18 cellular contexts compared by ENCODE assay signal in genomic region chr1:234315588-234315987, GRCh38. TPM values are rescaled to one million over a fixed set of nuclear protein-coding genes. Genes with fewer than 3 reads are reported as not detected.
A peak's percentile ranks its signal among the peaks of the same experiment; 100 is the strongest.
DNase-seq lines count a peak whose midpoint lies in the region; ATAC-seq, FAIRE-seq and TF ChIP-seq lines count a peak whose summit lies in the region.
"Had no signal": no experiment of that assay in that cellular context is flagged by ENCODE, and none has a peak within 500 bp of the region (broad histone marks: within the 10 kb centered on the region; RNA-seq: fewer than 3 reads in every experiment).

No MANE protein-coding gene starts in this region.

- H3K9me3 Mint-ChIP-seq in activated CD4-positive, alpha-beta memory T cell treated with anti-CD3 and anti-CD28 coated beads for 36 hours, result no peaks in the 10 kb centered on the region
- H3K9me3 Mint-ChIP-seq in activated CD4-positive, alpha-beta memory T cell treated with anti-CD3 and anti-CD28 coated beads, Interleukin-2, amount 10 ng/mL, durations not matched to agents 7 days and 5 days, result no peaks in the 10 kb centered on the region
- no peaks in the 10 kb centered on the region for H3K9me3 Mint-ChIP-seq in activated naive CD8-positive, alpha-beta T cell treated with anti-CD3 and anti-CD28 coated beads for 36 hours
- H3K9me3 Mint-ChIP-seq: activated naive CD4-positive, alpha-beta T cell treated with anti-CD3 and anti-CD28 coated beads, Interleukin-2, amount 50 U/mL, for 72 hours; endodermal cell; T-helper 2 cell treated with Interferon-gamma antibody and Interleukin-4, amounts not matched to agents 5 μg/mL and 100 μg/mL, for 36 hours had no signal

- peaks cover 15% of the 10 kb centered on the region for H3K4me1 ChIP-seq in GM23248 (ENCODE audit: insufficient read depth)
- H3K4me1 ChIP-seq in osteoblast (ENCODE audit: insufficient read depth, low read length), result peaks cover 13% of the 10 kb centered on the region
- no peaks in the 10 kb centered on the region for H3K4me1 ChIP-seq in pancreas

- peaks cover 13% of the 10 kb centered on the region; the same call in 1 of the 2 replicates for H3F3A ChIP-seq in GM23248 (ENCODE audit: insufficient read depth)

- H3K27me3 ChIP-seq in GM23248 (replicated peaks; ENCODE audit: insufficient read depth) (peaks cover 4% of the 10 kb centered on the region), osteoblast (ENCODE audit: insufficient read depth, low read length) (peaks cover 27% of the 10 kb centered on the region), pancreas (no peaks in the 10 kb centered on the region)

- no peak overlapping the region for H3K9ac ChIP-seq in GM23248

- H3K79me2 ChIP-seq in GM23248 (ENCODE audit: insufficient read depth) (no peaks in the 10 kb centered on the region), osteoblast (ENCODE audit: insufficient read depth, low read length) (no peaks in the 10 kb centered on the region)

- H3K36me3 Mint-ChIP-seq in activated CD4-positive, alpha-beta memory T cell treated with anti-CD3 and anti-CD28 coated beads for 36 hours, result no peaks in the 10 kb centered on the region
- H3K36me3 Mint-ChIP-seq in activated CD4-positive, alpha-beta memory T cell treated with anti-CD3 and anti-CD28 coated beads, Interleukin-2, amount 10 ng/mL, durations not matched to agents 7 days and 5 days (ENCODE audit: low read depth), result no peaks in the 10 kb centered on the region
- peaks cover 3% of the 10 kb centered on the region for H3K36me3 Mint-ChIP-seq in activated naive CD8-positive, alpha-beta T cell treated with anti-CD3 and anti-CD28 coated beads for 36 hours
- H3K36me3 Mint-ChIP-seq: activated naive CD4-positive, alpha-beta T cell treated with anti-CD3 and anti-CD28 coated beads, Interleukin-2, amount 50 U/mL, for 72 hours had no signal

- CTCF ChIA-PET in activated CD4-positive, alpha-beta memory T cell treated with anti-CD3 and anti-CD28 coated beads for 36 hours (lab: Charles Lee), result interaction anchor here (1.0 to 2.2 kb wide), 3 partner anchors 9 to 102 kb away, joined by 3 to 9 read pairs (median 4); no protein-coding TSS in a partner anchor
- CTCF ChIA-PET in activated CD4-positive, alpha-beta memory T cell treated with anti-CD3 and anti-CD28 coated beads, Interleukin-2, amount 10 ng/mL, durations not matched to agents 7 days and 5 days (lab: Charles Lee), result no interaction called here

- intact Hi-C loops in activated CD4-positive, alpha-beta memory T cell treated with anti-CD3 and anti-CD28 coated beads for 36 hours (cut with micrococcal nuclease), result no loop called here
- intact Hi-C loops in pancreas (cut with DNase I), result loop anchor here in 1 of 3 donors (10.0 kb wide), 1 partner anchor 101 kb away; no protein-coding TSS in a partner anchor

- no peak overlapping the region for H3K4me3 Mint-ChIP-seq in activated CD4-positive, alpha-beta memory T cell treated with anti-CD3 and anti-CD28 coated beads for 36 hours
- no peak overlapping the region for H3K4me3 Mint-ChIP-seq in activated CD4-positive, alpha-beta memory T cell treated with anti-CD3 and anti-CD28 coated beads, Interleukin-2, amount 10 ng/mL, durations not matched to agents 7 days and 5 days
- H3K4me3 Mint-ChIP-seq in activated naive CD8-positive, alpha-beta T cell treated with anti-CD3 and anti-CD28 coated beads for 36 hours, result peak overlapping the region; percentile 35
- H3K4me3 Mint-ChIP-seq: endodermal cell; T-helper 2 cell treated with Interferon-gamma antibody and Interleukin-4, amounts not matched to agents 5 μg/mL and 100 μg/mL, for 36 hours had no signal

- H3K9me3 ChIP-seq in GM23248 (ENCODE audit: low read depth), result no peaks in the 10 kb centered on the region
- no peaks in the 10 kb centered on the region for H3K9me3 ChIP-seq in osteoblast (ENCODE audit: low read depth, low read length)
- no peaks in the 10 kb centered on the region for H3K9me3 ChIP-seq in pancreas
- H3K9me3 ChIP-seq: stomach had no signal

- TF ChIP-seq CTCF in osteoblast (IDR thresholded peaks at IDR 0.05; ENCODE audit: extremely low read depth, low read depth, low read length), result no peak
- TF ChIP-seq CTCF in pancreas (IDR thresholded peaks at IDR 0.05), result no peak

- peak; percentile 29 for DNase-seq in activated CD4-positive, alpha-beta memory T cell treated with anti-CD3 and anti-CD28 coated beads for 36 hours
- no peak for DNase-seq in activated CD4-positive, alpha-beta memory T cell treated with anti-CD3 and anti-CD28 coated beads, Interleukin-2, amount 10 ng/mL, durations not matched to agents 7 days and 5 days
- no peak for DNase-seq in GM23248
- peak; percentile 32 for DNase-seq in activated naive CD8-positive, alpha-beta T cell treated with anti-CD3 and anti-CD28 coated beads for 36 hours
- DNase-seq in osteoblast (ENCODE audit: insufficient read length, low spot score, missing footprints), result peak; percentile 66
- DNase-seq in pancreas, result no peak
- DNase-seq: endodermal cell, foreskin melanocyte, NCI-H187, NCI-H446 treated with DMSO at 0.1 percent for 48 hours, SHP77 treated with DMSO at 0.1 percent for 48 hours, stomach had no signal

- H3K36me3 ChIP-seq in GM23248 (ENCODE audit: low read depth), result no peaks in the 10 kb centered on the region
- H3K36me3 ChIP-seq in osteoblast (ENCODE audit: insufficient read depth, low read length), result no peaks in the 10 kb centered on the region
- H3K36me3 ChIP-seq in pancreas, result no peaks in the 10 kb centered on the region
- H3K36me3 ChIP-seq: stomach had no signal

- no peaks in the 10 kb centered on the region for H3K9me2 ChIP-seq in GM23248 (ENCODE audit: insufficient read depth)

- no peaks in the 10 kb centered on the region for H4K20me1 ChIP-seq in GM23248 (ENCODE audit: insufficient read depth)
- no peaks in the 10 kb centered on the region for H4K20me1 ChIP-seq in osteoblast (ENCODE audit: insufficient read depth, low read length)

- H3K4me3 ChIP-seq in GM23248 (no peak overlapping the region), osteoblast (ENCODE audit: insufficient read depth, low read length) (no peak overlapping the region), pancreas (no peak overlapping the region)
- H3K4me3 ChIP-seq: stomach had no signal

- peaks cover 37% of the 10 kb centered on the region for H3K27me3 Mint-ChIP-seq in activated CD4-positive, alpha-beta memory T cell treated with anti-CD3 and anti-CD28 coated beads for 36 hours
- H3K27me3 Mint-ChIP-seq in activated CD4-positive, alpha-beta memory T cell treated with anti-CD3 and anti-CD28 coated beads, Interleukin-2, amount 10 ng/mL, durations not matched to agents 7 days and 5 days, result no peaks in the 10 kb centered on the region
- H3K27me3 Mint-ChIP-seq in activated naive CD8-positive, alpha-beta T cell treated with anti-CD3 and anti-CD28 coated beads for 36 hours, result no peaks in the 10 kb centered on the region

- H3K27ac Mint-ChIP-seq in activated CD4-positive, alpha-beta memory T cell treated with anti-CD3 and anti-CD28 coated beads for 36 hours, result no peak overlapping the region
- no peak overlapping the region for H3K27ac Mint-ChIP-seq in activated CD4-positive, alpha-beta memory T cell treated with anti-CD3 and anti-CD28 coated beads, Interleukin-2, amount 10 ng/mL, durations not matched to agents 7 days and 5 days
- peak overlapping the region; percentile 94 for H3K27ac Mint-ChIP-seq in activated naive CD8-positive, alpha-beta T cell treated with anti-CD3 and anti-CD28 coated beads for 36 hours
- H3K27ac Mint-ChIP-seq: endodermal cell; T-helper 2 cell treated with Interferon-gamma antibody and Interleukin-4, amounts not matched to agents 5 μg/mL and 100 μg/mL, for 36 hours had no signal

- no peak for TF ChIP-seq POLR2A in GM18505 (IDR thresholded peaks at IDR 0.05; ENCODE audit: borderline replicate concordance, extremely low read depth, insufficient read depth, insufficient read length)

- H2AFZ ChIP-seq in GM23248 (no peak overlapping the region), osteoblast (ENCODE audit: low read length) (no peak overlapping the region)

- no peak overlapping the region for H3K27ac ChIP-seq in GM23248
- no peak overlapping the region for H3K27ac ChIP-seq in osteoblast (ENCODE audit: low read depth, low read length)
- H3K27ac ChIP-seq in pancreas, result no peak overlapping the region

- no peak for FAIRE-seq in pancreas (lab: Jason Lieb, UNC)
- FAIRE-seq: urothelium cell line had no signal

- H3K4me1 Mint-ChIP-seq in activated CD4-positive, alpha-beta memory T cell treated with anti-CD3 and anti-CD28 coated beads for 36 hours (ENCODE audit: low read depth), result peaks cover 22% of the 10 kb centered on the region
- H3K4me1 Mint-ChIP-seq in activated CD4-positive, alpha-beta memory T cell treated with anti-CD3 and anti-CD28 coated beads, Interleukin-2, amount 10 ng/mL, durations not matched to agents 7 days and 5 days, result peaks cover 4% of the 10 kb centered on the region
- H3K4me1 Mint-ChIP-seq in activated naive CD8-positive, alpha-beta T cell treated with anti-CD3 and anti-CD28 coated beads for 36 hours, result peaks cover 50% of the 10 kb centered on the region

- peak overlapping the region; percentile 13 for H3K4me2 ChIP-seq in GM23248 (ENCODE audit: unreplicated experiment)
- H3K4me2 ChIP-seq in osteoblast (ENCODE audit: insufficient read depth, low read length), result no peak overlapping the region

- POLR2A ChIA-PET in activated CD4-positive, alpha-beta memory T cell treated with anti-CD3 and anti-CD28 coated beads for 36 hours (lab: Charles Lee), result interaction anchor here (1.1 kb wide), 1 partner anchor 58 kb away, joined by 3 read pairs; the partner anchor contains the start of gene COA6
- POLR2A ChIA-PET in activated CD4-positive, alpha-beta memory T cell treated with anti-CD3 and anti-CD28 coated beads, Interleukin-2, amount 10 ng/mL, durations not matched to agents 7 days and 5 days (lab: Charles Lee), result no interaction called here

- 65 to 71% methylated on average over 3 of the region's 3 CpGs for WGBS in GM23248 (ENCODE audit: low coverage in 1 of 2, low lambda C conversion rate in 2 of 2, missing lambda C conversion rate in 2 of 2), 2 experiments
- WGBS in pancreas, 2 donors, result 78 to 82% methylated on average over 3 of the region's 3 CpGs

- ATAC-seq in GM18505 (IDR thresholded peaks at IDR 0.05; ENCODE audit: unreplicated experiment) (no peak), pancreas (no peak), GM21717 (IDR thresholded peaks at IDR 0.05; ENCODE audit: unreplicated experiment) (no peak)
- ATAC-seq: left lobe of liver had no signal

- in situ Hi-C loops in GM23248 (cut with MboI), result no loop called here

RNA-seq across cellular contexts. Expression of gene COA6, which starts 57.7 kb away (rescaled TPM):
- total RNA-seq in activated CD4-positive, alpha-beta memory T cell treated with anti-CD3 and anti-CD28 coated beads for 36 hours, result 10 to 100 TPM; 57.7 to 58.5 TPM
- 10 to 100 TPM; 39.7 to 44.7 TPM for total RNA-seq in activated CD4-positive, alpha-beta memory T cell treated with anti-CD3 and anti-CD28 coated beads, Interleukin-2, amount 10 ng/mL, durations not matched to agents 7 days and 5 days
- total RNA-seq in GM23248 (2014; rRNA removed; shearing (Covaris generic)), result 5.4 and 28.3 TPM in 2 replicates
- 44.7 and 52.2 TPM in 2 replicates for polyA plus RNA-seq in GM23248 (2016; fragmentation: Nextera tagmentation; extraction: Ambion mirVana)
- total RNA-seq in activated naive CD8-positive, alpha-beta T cell treated with anti-CD3 and anti-CD28 coated beads for 36 hours, result 10 to 100 TPM; 60.0 to 63.7 TPM
- total RNA-seq in osteoblast, result 11.8 and 20.3 TPM in 2 replicates
- total RNA-seq in pancreas, result 10 to 100 TPM in 2 of 6 donors, 1 to 10 TPM in 4; 6.4 to 13.1 (median 9.0) TPM
- polyA plus RNA-seq in pancreas, result 10 to 100 TPM; 22.2 to 23.6 TPM

Comparison
In these comparisons a context has a peak if more than half of its experiments do, and no peak if none do; other contexts are left out.
1. DNase-seq: peak in activated CD4-positive, alpha-beta memory T cell treated with anti-CD3 and anti-CD28 coated beads for 36 hours (single experiment), activated naive CD8-positive, alpha-beta T cell treated with anti-CD3 and anti-CD28 coated beads for 36 hours (single experiment) and osteoblast (single experiment); none in activated CD4-positive, alpha-beta memory T cell treated with anti-CD3 and anti-CD28 coated beads, Interleukin-2, amount 10 ng/mL, durations not matched to agents 7 days and 5 days (single experiment), GM23248 (single experiment) and pancreas (0 of 6).